Comparison of ENCODE assay signal across 20 cellular contexts in the genomic region with DNA sequence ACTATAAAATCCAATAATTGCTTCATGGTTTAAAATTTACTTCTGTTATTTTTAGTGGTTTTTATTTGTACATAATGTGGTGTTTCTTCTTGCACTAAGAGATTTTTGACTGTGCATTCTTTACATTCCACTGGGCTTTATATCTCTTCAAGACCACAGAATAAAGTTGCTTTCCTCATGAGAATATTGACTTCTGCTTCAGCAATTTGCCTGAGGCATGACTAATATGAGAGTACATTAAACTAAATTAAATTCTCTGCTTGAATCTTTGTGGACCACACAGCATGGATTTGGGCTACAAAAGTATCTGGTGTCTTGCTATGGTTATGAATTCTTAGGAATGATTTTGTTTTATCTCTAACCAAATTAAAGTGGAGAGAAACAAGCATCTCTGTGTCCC.
DNase-seq lines count a peak whose midpoint lies in the region; ATAC-seq and TF ChIP-seq lines count a peak whose summit lies in the region.
"Had no signal": no experiment of that assay in that cellular context is flagged by ENCODE, and none has a peak within 500 bp of the region (broad histone marks: within the 10 kb centered on the region; RNA-seq: fewer than 3 reads in every experiment).

No MANE protein-coding gene starts in this region.

- TF ChIP-seq CTCF in AG09319 (IDR thresholded peaks at IDR 0.05; ENCODE audit: low read depth, low read length): no peak
- TF ChIP-seq CTCF in astrocyte of the spinal cord (IDR thresholded peaks at IDR 0.05; ENCODE audit: low read depth, low read length): no peak
- no peak for TF ChIP-seq CTCF in GM20000 (IDR thresholded peaks at IDR 0.05; ENCODE audit: extremely low read depth, missing control alignments)

- ATAC-seq in GM18868 (IDR thresholded peaks at IDR 0.05; ENCODE audit: unreplicated experiment): no peak
- ATAC-seq: left colon, T-cell had no signal

- in situ Hi-C loops in astrocyte of the spinal cord (cut with HindIII; ENCODE audit: low sequenced_read_pairs): no loop called here

- no peak overlapping the region for H3K4me3 ChIP-seq in astrocyte of the spinal cord (ENCODE audit: low read depth, low read length)
- H3K4me3 ChIP-seq: cardiac muscle cell had no signal

- DNase-seq in AG09319 (ENCODE audit: extremely low read depth, low read depth) (peak; percentile 7), HS-27A (ENCODE audit: low read depth) (peak; percentile 43), astrocyte of the spinal cord (ENCODE audit: low read depth, low spot score) (peak; percentile 60), foreskin melanocyte (peak; percentile 57), SKM-1 (lab: John Stamatoyannopoulos, UW; ENCODE audit: unreplicated experiment) (no peak), GM20000 (ENCODE audit: low spot score) (no peak), HCEC 1CT (no peak)
- DNase-seq: activated CD4-positive, alpha-beta memory T cell treated with anti-CD3 and anti-CD28 coated beads for 36 hours; activated naive CD4-positive, alpha-beta T cell treated with anti-CD3 and anti-CD28 coated beads, Interleukin-2, amount 50 U/mL, for 16 hours; activated T-cell treated with anti-CD3 and anti-CD28 coated beads, Interleukin-2, amount 50 U/mL, for 24 hours; effector CD4-positive, alpha-beta T cell; GDM1; left colon; NCI-H1694; NK-92 treated with Interleukin-12 subunit alpha and Interleukin-12 subunit beta, amount 100 ng/mL, for 24 hours; retina; stimulated activated CD4-positive, alpha-beta T cell treated with anti-CD3 and anti-CD28 coated beads, Interleukin-1b, Interleukin-23, amount 100 ng/mL, for 48 hours; T-cell had no signal

Comparison
In these comparisons a context has a peak if more than half of its experiments do, and no peak if none do; other contexts are left out.
1. DNase-seq: peak in AG09319 (single experiment), HS-27A (single experiment), astrocyte of the spinal cord (single experiment) and foreskin melanocyte (single experiment); none in SKM-1 (single experiment), GM20000 (single experiment) and HCEC 1CT (single experiment).